In genomic region chr16:3963203-3963602, GRCh38 we compare ENCODE assay signal across 10 cellular contexts.
DNase-seq lines count a peak whose midpoint lies in the region; ATAC-seq, FAIRE-seq and TF ChIP-seq lines count a peak whose summit lies in the region.
"Had no signal": no experiment of that assay in that cellular context is flagged by ENCODE, and none has a peak within 500 bp of the region (broad histone marks: within the 10 kb centered on the region; RNA-seq: fewer than 3 reads in every experiment).

No MANE protein-coding gene starts in this region.

- peak; percentile 16 to 85 (median 40) for DNase-seq in CD8-positive, alpha-beta T cell
- DNase-seq in NCI-H1417 treated with DMSO at 0.1 percent for 48 hours (lab: John Stamatoyannopoulos, UW), result peak; percentile 14
- DNase-seq in natural killer cell, result peak; percentile 41
- DNase-seq in kidney glomerular epithelial cell (lab: John Stamatoyannopoulos, UW), result no peak
- DNase-seq in NCI-H1105 (lab: John Stamatoyannopoulos, UW), result no peak
- no peak for DNase-seq in H54 (ENCODE audit: insufficient read length, low spot score)

- peak; percentile 79 for ATAC-seq in CD8-positive, alpha-beta T cell
- ATAC-seq in natural killer cell (peak; percentile 48 to 62 (median 59)), GM18861 (IDR thresholded peaks at IDR 0.05; ENCODE audit: unreplicated experiment) (no peak)
- ATAC-seq: HCT116 had no signal

- peak overlapping the region; percentile 44 for H3K4me3 Mint-ChIP-seq in CD8-positive, alpha-beta T cell
- H3K4me3 Mint-ChIP-seq in activated naive CD4-positive, alpha-beta T cell treated with anti-CD3 and anti-CD28 coated beads, Interleukin-2, amount 50 U/mL, for 24 hours, result peak overlapping the region; percentile 42
- peak overlapping the region; percentile 50 for H3K4me3 Mint-ChIP-seq in natural killer cell

- no peaks in the 10 kb centered on the region for H3K27me3 ChIP-seq in CD8-positive, alpha-beta T cell (ENCODE audit: insufficient read depth, low read length)

- no peak for FAIRE-seq in H54 (lab: Jason Lieb, UNC)

- no peak for TF ChIP-seq POLR2A in H54 (IDR thresholded peaks at IDR 0.05; ENCODE audit: low read depth, low read length)

- TF ChIP-seq CTCF in CD8-positive, alpha-beta T cell (IDR thresholded peaks at IDR 0.05), result no peak
- TF ChIP-seq CTCF in natural killer cell (IDR thresholded peaks at IDR 0.05), result no peak

- H3K36me3 Mint-ChIP-seq in CD8-positive, alpha-beta T cell, result peaks cover 16% of the 10 kb centered on the region
- H3K36me3 Mint-ChIP-seq in activated naive CD4-positive, alpha-beta T cell treated with anti-CD3 and anti-CD28 coated beads, Interleukin-2, amount 50 U/mL, for 24 hours, result peaks cover 5% of the 10 kb centered on the region
- peaks cover 7% of the 10 kb centered on the region for H3K36me3 Mint-ChIP-seq in natural killer cell

- H3K27me3 Mint-ChIP-seq in CD8-positive, alpha-beta T cell (ENCODE audit: low read depth), result no peaks in the 10 kb centered on the region
- no peaks in the 10 kb centered on the region for H3K27me3 Mint-ChIP-seq in activated naive CD4-positive, alpha-beta T cell treated with anti-CD3 and anti-CD28 coated beads, Interleukin-2, amount 50 U/mL, for 24 hours
- H3K27me3 Mint-ChIP-seq in natural killer cell (ENCODE audit: low read depth in 2 of 2), result peaks cover 0 to 3% of the 10 kb centered on the region in 2 donors

- no peak overlapping the region for H3K4me3 ChIP-seq in CD8-positive, alpha-beta T cell (ENCODE audit: low read depth, low read length)
- H3K4me3 ChIP-seq: stomach had no signal

- peaks cover 18% of the 10 kb centered on the region for H3K4me1 ChIP-seq in CD8-positive, alpha-beta T cell (ENCODE audit: insufficient read depth, low read length)

- H3K4me1 Mint-ChIP-seq in CD8-positive, alpha-beta T cell (ENCODE audit: low read depth), result peaks cover 20% of the 10 kb centered on the region
- H3K4me1 Mint-ChIP-seq in activated naive CD4-positive, alpha-beta T cell treated with anti-CD3 and anti-CD28 coated beads, Interleukin-2, amount 50 U/mL, for 24 hours, result peaks cover 31% of the 10 kb centered on the region
- peaks cover 15 to 24% of the 10 kb centered on the region in 2 donors for H3K4me1 Mint-ChIP-seq in natural killer cell

- H3K27ac Mint-ChIP-seq in CD8-positive, alpha-beta T cell, result peak overlapping the region; percentile 93
- peak overlapping the region; percentile 65 for H3K27ac Mint-ChIP-seq in activated naive CD4-positive, alpha-beta T cell treated with anti-CD3 and anti-CD28 coated beads, Interleukin-2, amount 50 U/mL, for 24 hours
- H3K27ac Mint-ChIP-seq in natural killer cell, result peak overlapping the region; percentile 96 to 98

- H3K9me3 Mint-ChIP-seq in CD8-positive, alpha-beta T cell, result peaks cover 3% of the 10 kb centered on the region
- no peaks in the 10 kb centered on the region for H3K9me3 Mint-ChIP-seq in activated naive CD4-positive, alpha-beta T cell treated with anti-CD3 and anti-CD28 coated beads, Interleukin-2, amount 50 U/mL, for 24 hours
- no peaks in the 10 kb centered on the region for H3K9me3 Mint-ChIP-seq in natural killer cell

- H3K27ac ChIP-seq in CD8-positive, alpha-beta T cell (ENCODE audit: low read depth, low read length), result peak overlapping the region; percentile 25

- H3K9me3 ChIP-seq in CD8-positive, alpha-beta T cell (ENCODE audit: low read length), result no peaks in the 10 kb centered on the region
- H3K9me3 ChIP-seq: stomach had no signal

- CTCF ChIA-PET in CD8-positive, alpha-beta T cell (lab: Charles Lee), result interaction anchor here (0.5 to 1.2 kb wide), 3 partner anchors 23 to 290 kb away, joined by 3 to 4 read pairs (median 4); no protein-coding TSS in a partner anchor

- POLR2A ChIA-PET in CD8-positive, alpha-beta T cell (lab: Charles Lee), result interaction anchor here (1.1 kb wide), 1 partner anchor 9 kb away, joined by 3 read pairs; no protein-coding TSS in a partner anchor

- intact Hi-C loops in CD8-positive, alpha-beta T cell (cut with DNase I, micrococcal nuclease), result loop anchor here (5.0 to 10.0 kb wide), 3 partner anchors 289 to 356 kb away; no protein-coding TSS in a partner anchor
- intact Hi-C loops in natural killer cell (cut with micrococcal nuclease), result no loop called here

- no peaks in the 10 kb centered on the region for H3K36me3 ChIP-seq in CD8-positive, alpha-beta T cell (ENCODE audit: insufficient read depth, low read length)

Comparison
In these comparisons a context has a peak if more than half of its experiments do, and no peak if none do; other contexts are left out.
1. DNase-seq: peak in CD8-positive, alpha-beta T cell (7 of 7), NCI-H1417 treated with DMSO at 0.1 percent for 48 hours (single experiment) and natural killer cell (single experiment); none in kidney glomerular epithelial cell (single experiment), NCI-H1105 (single experiment) and H54 (single experiment).
2. Peak in every context shown above with its lines, with median percentiles within 50 percentile points of each other: H3K27ac Mint-ChIP-seq and H3K4me3 Mint-ChIP-seq.